In genomic region chr6:28862077-28862476, GRCh38 we compare ENCODE assay signal across 18 cellular contexts.
"Had no signal": no experiment of that assay in that cellular context is flagged by ENCODE, and none has a peak within 500 bp of the region (broad histone marks: within the 10 kb centered on the region; RNA-seq: fewer than 3 reads in every experiment).

No MANE protein-coding gene starts in this region.

- H3K27me3 Mint-ChIP-seq: activated naive CD8-positive, alpha-beta T cell had no signal

- H3K27ac ChIP-seq: coronary artery, foreskin keratinocyte, sigmoid colon, testis, upper lobe of left lung had no signal

- H3K27ac Mint-ChIP-seq: activated CD4-positive, alpha-beta memory T cell treated with anti-CD3 and anti-CD28 coated beads for 36 hours; activated naive CD8-positive, alpha-beta T cell had no signal

- H3K4me1 ChIP-seq: foreskin keratinocyte had no signal

- H3K27me3 ChIP-seq: sigmoid colon, testis, upper lobe of left lung had no signal

- H3K4me3 Mint-ChIP-seq: activated CD4-positive, alpha-beta memory T cell treated with anti-CD3 and anti-CD28 coated beads for 36 hours; activated naive CD8-positive, alpha-beta T cell; memory B cell had no signal

- H3K9me3 ChIP-seq: testis, upper lobe of left lung had no signal

- DNase-seq: activated CD4-positive, alpha-beta memory T cell treated with anti-CD3 and anti-CD28 coated beads for 36 hours; activated CD4-positive, alpha-beta T cell treated with anti-CD3 and anti-CD28 coated beads for 4 hours; activated CD4-positive, CD25-positive, alpha-beta regulatory T cell; activated gamma-delta T cell; amniotic stem cell; cerebellar nuclear complex; foreskin keratinocyte; left colon; retina; sigmoid colon; stimulated activated CD4-positive, alpha-beta T cell treated with anti-CD3 and anti-CD28 coated beads, Interleukin-2, amount 100 ng/mL, for 48 hours; stimulated activated CD8-positive, alpha-beta memory T cell treated with anti-CD3 and anti-CD28 coated beads, Interleukin-4, amount 100 ng/mL, for 48 hours; T1000; testis had no signal

- H3K36me3 ChIP-seq: sigmoid colon, upper lobe of left lung had no signal

- H3K4me3 ChIP-seq: coronary artery, sigmoid colon, upper lobe of left lung had no signal

- ATAC-seq: foreskin keratinocyte, left colon had no signal
